In the genomic region with DNA sequence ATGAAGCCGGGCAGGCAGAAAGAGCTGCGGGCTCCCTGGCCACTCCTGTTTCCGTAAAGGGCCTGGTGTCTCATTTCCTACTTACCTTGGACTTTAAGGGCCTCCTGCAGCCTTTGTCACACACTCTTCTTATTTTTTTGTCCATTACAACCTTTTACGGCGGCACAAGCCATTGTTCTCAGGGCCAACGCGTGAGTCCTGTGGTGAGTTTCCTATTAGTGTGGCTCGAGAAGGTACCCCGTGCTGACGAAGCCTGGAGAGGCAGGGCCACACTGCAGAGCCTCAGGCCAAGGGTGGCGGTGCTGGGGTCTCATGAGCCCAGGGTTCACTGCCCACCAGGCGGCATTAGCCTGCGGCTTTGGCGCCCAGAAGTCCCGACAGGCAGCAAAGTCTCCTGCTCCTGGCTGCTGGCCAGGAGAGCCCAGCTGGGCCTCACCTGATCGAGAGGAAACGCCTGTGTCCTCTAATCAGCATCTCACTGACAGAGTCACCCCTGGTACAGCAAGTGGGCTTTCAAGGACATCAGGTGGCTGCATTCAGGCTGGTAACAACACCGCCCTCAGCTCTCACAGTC, we compare ENCODE assay signal across 14 cellular contexts.
DNase-seq lines count a peak whose midpoint lies in the region; ATAC-seq and TF ChIP-seq lines count a peak whose summit lies in the region.
"Had no signal": no experiment of that assay in that cellular context is flagged by ENCODE, and none has a peak within 500 bp of the region (broad histone marks: within the 10 kb centered on the region; RNA-seq: fewer than 3 reads in every experiment).

No MANE protein-coding gene starts in this region.

- no peak overlapping the region for H3K4me3 Mint-ChIP-seq in type B pancreatic cell
- H3K4me3 Mint-ChIP-seq: central memory CD8-positive, alpha-beta T cell; WTC11 had no signal

- H3K4me1 Mint-ChIP-seq in type B pancreatic cell (ENCODE audit: unreplicated experiment), result peaks cover 28% of the 10 kb centered on the region

- H3K36me3 Mint-ChIP-seq in type B pancreatic cell, result no peaks in the 10 kb centered on the region
- H3K36me3 Mint-ChIP-seq: WTC11 had no signal

- H3K9me3 ChIP-seq in right cardiac atrium (ENCODE audit: control insufficient read depth, low read length) (no peaks in the 10 kb centered on the region), gastroesophageal sphincter (no peaks in the 10 kb centered on the region)
- H3K9me3 ChIP-seq: gastrocnemius medialis, mucosa of descending colon, prostate gland had no signal

- H3K27ac ChIP-seq in right cardiac atrium (ENCODE audit: low read length) (no peak overlapping the region), gastroesophageal sphincter (no peak overlapping the region)
- H3K27ac ChIP-seq: gastrocnemius medialis, prostate gland had no signal

- no peak for TF ChIP-seq POLR2A in gastroesophageal sphincter (IDR thresholded peaks at IDR 0.05)

- peak overlapping the region; percentile 41 for H3K27ac Mint-ChIP-seq in type B pancreatic cell

- no peak overlapping the region for H3K4me3 ChIP-seq in right cardiac atrium (ENCODE audit: low read length)
- no peak overlapping the region for H3K4me3 ChIP-seq in gastroesophageal sphincter
- H3K4me3 ChIP-seq: gastrocnemius medialis, mucosa of descending colon, prostate gland had no signal

- 76% methylated on average over 18 of the region's 18 CpGs for WGBS in right cardiac atrium
- 50 to 76% methylated on average over 2 to 7 of the region's 18 CpGs for WGBS in gastroesophageal sphincter (ENCODE audit: low coverage in 1 of 2), 2 donors

- TF ChIP-seq EP300 in gastroesophageal sphincter (IDR thresholded peaks at IDR 0.05), result no peak

- no peaks in the 10 kb centered on the region for H3K36me3 ChIP-seq in gastroesophageal sphincter
- H3K36me3 ChIP-seq: gastrocnemius medialis, prostate gland had no signal

- DNase-seq in right cardiac atrium (peak; percentile 13 to 48 (median 47)), Right ventricle myocardium inferior (ENCODE audit: missing footprints) (no peak), NCI-H2171 (lab: John Stamatoyannopoulos, UW) (peak; percentile 38), dermis blood vessel endothelial cell (peak; percentile 50), type B pancreatic cell (ENCODE audit: extremely low spot score, unreplicated experiment) (no peak)
- DNase-seq in activated CD4-positive, alpha-beta T cell treated with anti-CD3 and anti-CD28 coated beads for 4 hours, result no peak
- DNase-seq: gastrocnemius medialis, mucosa of descending colon, trophoblast cell had no signal

- no peak for TF ChIP-seq CTCF in type B pancreatic cell (conservative IDR thresholded peaks at IDR 0.05)
- no peak for TF ChIP-seq CTCF in gastroesophageal sphincter (IDR thresholded peaks at IDR 0.05)

- H3K27me3 Mint-ChIP-seq in type B pancreatic cell, result peaks cover 4% of the 10 kb centered on the region

- ATAC-seq in right cardiac atrium (no peak), Right ventricle myocardium inferior (no peak), gastroesophageal sphincter (no peak), GM18867 (IDR thresholded peaks at IDR 0.05; ENCODE audit: unreplicated experiment) (no peak)
- ATAC-seq: gastrocnemius medialis, mucosa of descending colon, WTC11 had no signal

- H3K4me1 ChIP-seq in right cardiac atrium (ENCODE audit: control insufficient read depth, insufficient read depth, low read length), result peaks cover 6% of the 10 kb centered on the region
- peaks cover 0 to 24% (median 0%) of the 10 kb centered on the region in 3 donors for H3K4me1 ChIP-seq in gastroesophageal sphincter
- H3K4me1 ChIP-seq: prostate gland had no signal

- H3K9me3 Mint-ChIP-seq in type B pancreatic cell, result no peaks in the 10 kb centered on the region
- H3K9me3 Mint-ChIP-seq: central memory CD8-positive, alpha-beta T cell; WTC11 had no signal

- intact Hi-C loops in right cardiac atrium (cut with DNase I) (no loop called here), Right ventricle myocardium inferior (cut with DNase I) (no loop called here)

- H3K27me3 ChIP-seq in right cardiac atrium (ENCODE audit: control insufficient read depth, insufficient read depth) (no peaks in the 10 kb centered on the region), gastroesophageal sphincter (peaks cover 15% of the 10 kb centered on the region)

Comparison
In these comparisons a context has a peak if more than half of its experiments do, and no peak if none do; other contexts are left out.
1. DNase-seq: peak in right cardiac atrium (3 of 3), NCI-H2171 (single experiment) and dermis blood vessel endothelial cell (single experiment); none in Right ventricle myocardium inferior (single experiment), type B pancreatic cell (single experiment) and activated CD4-positive, alpha-beta T cell treated with anti-CD3 and anti-CD28 coated beads for 4 hours (0 of 2).